Comparison of ENCODE assay signal across 34 cellular contexts in genomic region chr11:2755071-2755470, GRCh38.
"Had no signal": no experiment of that assay in that cellular context is flagged by ENCODE, and none has a peak within 500 bp of the region (broad histone marks: within the 10 kb centered on the region; RNA-seq: fewer than 3 reads in every experiment).

No MANE protein-coding gene starts in this region.

- H3K27me3 ChIP-seq: adrenal gland, body of pancreas, brain microvascular endothelial cell, breast epithelium had no signal

- H3K4me1 ChIP-seq: adrenal gland, breast epithelium had no signal

- DNase-seq: activated CD4-positive, alpha-beta memory T cell treated with anti-CD3 and anti-CD28 coated beads, Interleukin-2, amount 10 ng/mL, durations not matched to agents 7 days and 5 days; activated CD4-positive, alpha-beta T cell treated with anti-CD3 and anti-CD28 coated beads for 1 hour; activated CD4-positive, alpha-beta T cell treated with anti-CD3 and anti-CD28 coated beads for 36 hours; activated CD4-positive, alpha-beta T cell treated with anti-CD3 and anti-CD28 coated beads for 48 hours; activated CD4-positive, alpha-beta T cell treated with anti-CD3 and anti-CD28 coated beads, Interleukin-2, amount 10 ng/mL, durations not matched to agents 7 days and 5 days; activated CD4-positive, alpha-beta T cell treated with anti-CD3 and anti-CD28 coated beads, Interleukin-2, amount 50 U/mL, for 48 hours; activated CD4-positive, CD25-positive, alpha-beta regulatory T cell; activated CD8-positive, alpha-beta memory T cell treated with anti-CD3 and anti-CD28 coated beads for 24 hours; activated CD8-positive, alpha-beta memory T cell treated with anti-CD3 and anti-CD28 coated beads, Interleukin-2, amount 10 ng/mL, durations not matched to agents 7 days and 5 days; activated CD8-positive, alpha-beta memory T cell treated with anti-CD3 and anti-CD28 coated beads, Interleukin-2, amount 50 U/mL, for 48 hours; activated CD8-positive, alpha-beta T cell treated with anti-CD3 and anti-CD28 coated beads, Interleukin-2, amount 10 ng/mL, durations not matched to agents 7 days and 5 days; activated effector memory CD4-positive, alpha-beta T cell treated with Interleukin-2 at 50 U/mL for 16 hours; activated gamma-delta T cell; activated naive CD4-positive, alpha-beta T cell treated with anti-CD3 and anti-CD28 coated beads, Interleukin-2, amount 50 U/mL, for 16 hours; activated naive CD4-positive, alpha-beta T cell treated with Interleukin-2 at 50 U/mL for 16 hours; activated naive CD8-positive, alpha-beta T cell treated with anti-CD3 and anti-CD28 coated beads for 36 hours; activated T-cell treated with anti-CD3 and anti-CD28 coated beads, Interleukin-2, amount 50 U/mL, for 24 hours; activated T-cell treated with anti-CD3 and anti-CD28 coated beads, Interleukin-2, amount 50 U/mL, for 48 hours; amniotic stem cell; aorta; brain microvascular endothelial cell; central memory CD4-positive, alpha-beta T cell; T-helper 1 cell; T-helper 2 cell; T-helper 9 cell had no signal

- ATAC-seq: activated CD4-positive, alpha-beta T cell treated with anti-CD3 and anti-CD28 coated beads for 36 hours; activated CD4-positive, CD25-positive, alpha-beta regulatory T cell treated with anti-CD3 and anti-CD28 coated beads, Interleukin-2, amount 50 U/mL, for 24 hours; activated CD8-positive, alpha-beta memory T cell treated with anti-CD3 and anti-CD28 coated beads, Interleukin-2, amount 10 ng/mL, durations not matched to agents 7 days and 5 days; activated CD8-positive, alpha-beta T cell treated with anti-CD3 and anti-CD28 coated beads, Interleukin-2, amount 10 ng/mL, durations not matched to agents 7 days and 5 days; activated naive CD4-positive, alpha-beta T cell treated with anti-CD3 and anti-CD28 coated beads, Interleukin-2, amount 50 U/mL, for 72 hours; body of pancreas had no signal

- H3K36me3 ChIP-seq: adrenal gland, brain microvascular endothelial cell, breast epithelium had no signal

- H3K9me3 ChIP-seq: adrenal gland, body of pancreas, breast epithelium had no signal

- H3K4me3 Mint-ChIP-seq: activated CD4-positive, alpha-beta memory T cell treated with anti-CD3 and anti-CD28 coated beads, Interleukin-2, amount 10 ng/mL, durations not matched to agents 7 days and 5 days; activated CD4-positive, alpha-beta T cell treated with anti-CD3 and anti-CD28 coated beads for 36 hours; activated CD4-positive, alpha-beta T cell treated with anti-CD3 and anti-CD28 coated beads, Interleukin-2, amount 10 ng/mL, durations not matched to agents 7 days and 5 days; activated CD8-positive, alpha-beta memory T cell treated with anti-CD3 and anti-CD28 coated beads, Interleukin-2, amount 10 ng/mL, durations not matched to agents 7 days and 5 days; activated CD8-positive, alpha-beta T cell treated with anti-CD3 and anti-CD28 coated beads, Interleukin-2, amount 10 ng/mL, durations not matched to agents 7 days and 5 days; activated naive CD8-positive, alpha-beta T cell treated with anti-CD3 and anti-CD28 coated beads for 36 hours; activated T-cell treated with anti-CD3 and anti-CD28 coated beads, Interleukin-2, amount 50 U/mL, for 24 hours; T-helper 1 cell treated with Interleukin-12 subunit alpha and Interleukin-12 subunit beta and Interleukin-4 antibody, amounts not matched to agents 30 μg/mL and 1 μg/mL, for 36 hours; T-helper 2 cell treated with Interferon-gamma antibody and Interleukin-4, amounts not matched to agents 5 μg/mL and 100 μg/mL, for 36 hours had no signal

- H3K27ac Mint-ChIP-seq: activated CD4-positive, alpha-beta memory T cell treated with anti-CD3 and anti-CD28 coated beads, Interleukin-2, amount 10 ng/mL, durations not matched to agents 7 days and 5 days; activated CD4-positive, alpha-beta T cell treated with anti-CD3 and anti-CD28 coated beads for 36 hours; activated CD4-positive, alpha-beta T cell treated with anti-CD3 and anti-CD28 coated beads, Interleukin-2, amount 10 ng/mL, durations not matched to agents 7 days and 5 days; activated CD8-positive, alpha-beta memory T cell treated with anti-CD3 and anti-CD28 coated beads, Interleukin-2, amount 10 ng/mL, durations not matched to agents 7 days and 5 days; activated CD8-positive, alpha-beta T cell treated with anti-CD3 and anti-CD28 coated beads, Interleukin-2, amount 10 ng/mL, durations not matched to agents 7 days and 5 days; activated naive CD4-positive, alpha-beta T cell treated with anti-CD3 and anti-CD28 coated beads, Interleukin-2, amount 50 U/mL, for 72 hours; activated naive CD8-positive, alpha-beta T cell treated with anti-CD3 and anti-CD28 coated beads for 36 hours; activated T-cell treated with anti-CD3 and anti-CD28 coated beads, Interleukin-2, amount 50 U/mL, for 24 hours; activated T-helper 2 cell treated with anti-CD3 and anti-CD28 coated beads, Interferon-gamma antibody, Interleukin-2, Interleukin-4, amounts not matched to agents 10 μg/mL and 5 μg/mL and 100 μg/mL, durations not matched to agents 14 hours and 24 hours and 36 hours; T-helper 1 cell treated with Interleukin-12 subunit alpha and Interleukin-12 subunit beta and Interleukin-4 antibody, amounts not matched to agents 30 μg/mL and 1 μg/mL, for 36 hours; T-helper 2 cell treated with Interferon-gamma antibody and Interleukin-4, amounts not matched to agents 5 μg/mL and 100 μg/mL, for 36 hours had no signal

- H3K36me3 Mint-ChIP-seq: activated CD8-positive, alpha-beta memory T cell treated with anti-CD3 and anti-CD28 coated beads, Interleukin-2, amount 10 ng/mL, durations not matched to agents 7 days and 5 days had no signal

- H3K4me1 Mint-ChIP-seq: activated CD4-positive, alpha-beta memory T cell treated with anti-CD3 and anti-CD28 coated beads, Interleukin-2, amount 10 ng/mL, durations not matched to agents 7 days and 5 days; activated CD4-positive, alpha-beta T cell treated with anti-CD3 and anti-CD28 coated beads for 36 hours; activated CD4-positive, alpha-beta T cell treated with anti-CD3 and anti-CD28 coated beads, Interleukin-2, amount 10 ng/mL, durations not matched to agents 7 days and 5 days; activated naive CD8-positive, alpha-beta T cell treated with anti-CD3 and anti-CD28 coated beads for 36 hours had no signal

- H3K27me3 Mint-ChIP-seq: activated CD4-positive, alpha-beta memory T cell treated with anti-CD3 and anti-CD28 coated beads, Interleukin-2, amount 10 ng/mL, durations not matched to agents 7 days and 5 days; activated CD4-positive, alpha-beta T cell treated with anti-CD3 and anti-CD28 coated beads for 36 hours; activated CD4-positive, alpha-beta T cell treated with anti-CD3 and anti-CD28 coated beads, Interleukin-2, amount 10 ng/mL, durations not matched to agents 7 days and 5 days; activated CD8-positive, alpha-beta memory T cell treated with anti-CD3 and anti-CD28 coated beads, Interleukin-2, amount 10 ng/mL, durations not matched to agents 7 days and 5 days; activated naive CD8-positive, alpha-beta T cell treated with anti-CD3 and anti-CD28 coated beads for 36 hours; activated T-cell treated with anti-CD3 and anti-CD28 coated beads, Interleukin-2, amount 50 U/mL, for 24 hours had no signal

- H3K4me3 ChIP-seq: adrenal gland, body of pancreas, breast epithelium had no signal

- H3K9me3 Mint-ChIP-seq: activated CD4-positive, alpha-beta memory T cell treated with anti-CD3 and anti-CD28 coated beads, Interleukin-2, amount 10 ng/mL, durations not matched to agents 7 days and 5 days; T-helper 2 cell treated with Interferon-gamma antibody and Interleukin-4, amounts not matched to agents 5 μg/mL and 100 μg/mL, for 36 hours had no signal

- H3K27ac ChIP-seq: adrenal gland, body of pancreas, brain microvascular endothelial cell, breast epithelium, VCaP had no signal
